Comparison of ENCODE assay signal across 19 cellular contexts in genomic region chr13:62924395-62924794, GRCh38.
DNase-seq lines count a peak whose midpoint lies in the region; TF ChIP-seq lines count a peak whose summit lies in the region.
"Had no signal": no experiment of that assay in that cellular context is flagged by ENCODE, and none has a peak within 500 bp of the region (broad histone marks: within the 10 kb centered on the region; RNA-seq: fewer than 3 reads in every experiment).

No MANE protein-coding gene starts in this region.

- H3F3A ChIP-seq in SK-N-SH (replicated peaks; ENCODE audit: insufficient read depth) (no peaks in the 10 kb centered on the region), SU-DHL-6 (ENCODE audit: insufficient read depth) (no peaks in the 10 kb centered on the region)

- no peak overlapping the region for H3K9ac ChIP-seq in SK-N-SH
- H3K9ac ChIP-seq in SU-DHL-6 (ENCODE audit: low read length): no peak overlapping the region
- H3K9ac ChIP-seq: BLaER1 treated with 17β-estradiol and CSF1 and Interleukin-3, amounts not matched to agents 10 nM and 100 nM had no signal

- peaks cover 11% of the 10 kb centered on the region for H3K9me3 Mint-ChIP-seq in mesothelial cell of epicardium

- no peaks in the 10 kb centered on the region for H3K27me3 Mint-ChIP-seq in mesothelial cell of epicardium (ENCODE audit: low read depth)
- H3K27me3 Mint-ChIP-seq: B cell; CD4-positive, alpha-beta T cell had no signal

- TF ChIP-seq EP300 in SK-N-SH (IDR thresholded peaks at IDR 0.05; ENCODE audit: borderline replicate concordance in 1 of 2, low read depth in 1 of 2, low read length in 1 of 2): no peak

- no peak for TF ChIP-seq RAD21 in SK-N-SH (IDR thresholded peaks at IDR 0.05; ENCODE audit: low read length)

- POLR2A ChIA-PET in SK-N-SH (lab: Yijun Ruan, JAX): no interaction called here

- no peaks in the 10 kb centered on the region for H3K36me3 ChIP-seq in SK-N-SH (replicated peaks in 1 of 2; ENCODE audit: control insufficient read depth in 1 of 2, insufficient read depth in 2 of 2, low read length in 1 of 2)
- no peaks in the 10 kb centered on the region for H3K36me3 ChIP-seq in SU-DHL-6 (ENCODE audit: low read length)
- no peaks in the 10 kb centered on the region for H3K36me3 ChIP-seq in hepatocyte (replicated peaks; ENCODE audit: insufficient read depth, low read depth)
- H3K36me3 ChIP-seq: BLaER1 treated with 17β-estradiol and CSF1 and Interleukin-3, amounts not matched to agents 10 nM and 100 nM had no signal

- no peak overlapping the region for H3K27ac Mint-ChIP-seq in mesothelial cell of epicardium
- H3K27ac Mint-ChIP-seq: B cell; CD4-positive, alpha-beta T cell; CD8-positive, alpha-beta T cell had no signal

- TF ChIP-seq CTCF in SK-N-SH (IDR thresholded peaks at IDR 0.05) (no peak), SU-DHL-6 (IDR thresholded peaks at IDR 0.05; ENCODE audit: insufficient read depth, low read length, poor library complexity, severe bottlenecking) (no peak), hepatocyte (IDR thresholded peaks at IDR 0.05; ENCODE audit: poor library complexity) (no peak), mesothelial cell of epicardium (IDR thresholded peaks at IDR 0.05; ENCODE audit: unreplicated experiment) (no peak)

- H3K27me3 ChIP-seq in SK-N-SH (ENCODE audit: insufficient read depth): no peaks in the 10 kb centered on the region
- H3K27me3 ChIP-seq in SU-DHL-6 (ENCODE audit: low read length): no peaks in the 10 kb centered on the region
- no peaks in the 10 kb centered on the region for H3K27me3 ChIP-seq in hepatocyte
- H3K27me3 ChIP-seq: BLaER1 treated with 17β-estradiol and CSF1 and Interleukin-3, amounts not matched to agents 10 nM and 100 nM had no signal

- no peaks in the 10 kb centered on the region for H3K4me1 ChIP-seq in SK-N-SH (ENCODE audit: control insufficient read depth in 1 of 2, insufficient read depth in 2 of 2, low read depth in 1 of 2, low read length in 1 of 2)
- H3K4me1 ChIP-seq in hepatocyte (ENCODE audit: insufficient read depth): no peaks in the 10 kb centered on the region
- H3K4me1 ChIP-seq: A549; BLaER1 treated with 17β-estradiol and CSF1 and Interleukin-3, amounts not matched to agents 10 nM and 100 nM; Caco-2 had no signal

- H3K79me2 ChIP-seq in SK-N-SH (ENCODE audit: insufficient read depth) (no peaks in the 10 kb centered on the region), SU-DHL-6 (ENCODE audit: insufficient read depth, low read length) (no peaks in the 10 kb centered on the region), hepatocyte (no peaks in the 10 kb centered on the region)

- no peaks in the 10 kb centered on the region for H3K4me1 Mint-ChIP-seq in mesothelial cell of epicardium
- H3K4me1 Mint-ChIP-seq: B cell had no signal

- H3K4me2 ChIP-seq in SK-N-SH (no peak overlapping the region), SU-DHL-6 (ENCODE audit: low read depth, low read length, poor library complexity, severe bottlenecking) (no peak overlapping the region), hepatocyte (no peak overlapping the region)
- H3K4me2 ChIP-seq: A549; BLaER1 treated with 17β-estradiol and CSF1 and Interleukin-3, amounts not matched to agents 10 nM and 100 nM had no signal

- H3K4me3 ChIP-seq in SK-N-SH (ENCODE audit: low read depth in 2 of 2, low read length in 1 of 2): no peak overlapping the region
- H3K4me3 ChIP-seq in SU-DHL-6 (ENCODE audit: insufficient read depth, low read length, poor library complexity, severe bottlenecking): no peak overlapping the region
- no peak overlapping the region for H3K4me3 ChIP-seq in hepatocyte
- H3K4me3 ChIP-seq: A549; BLaER1 treated with 17β-estradiol and CSF1 and Interleukin-3, amounts not matched to agents 10 nM and 100 nM had no signal

- H4K20me1 ChIP-seq in SK-N-SH (ENCODE audit: insufficient read depth): no peaks in the 10 kb centered on the region
- H4K20me1 ChIP-seq in SU-DHL-6 (ENCODE audit: low read depth, low read length): no peaks in the 10 kb centered on the region
- no peaks in the 10 kb centered on the region for H4K20me1 ChIP-seq in hepatocyte (ENCODE audit: insufficient read depth, poor library complexity, severe bottlenecking)
- H4K20me1 ChIP-seq: BLaER1 treated with 17β-estradiol and CSF1 and Interleukin-3, amounts not matched to agents 10 nM and 100 nM had no signal

- no peak overlapping the region for H3K4me3 Mint-ChIP-seq in mesothelial cell of epicardium
- H3K4me3 Mint-ChIP-seq: B cell; CD4-positive, alpha-beta T cell; CD8-positive, alpha-beta T cell had no signal

- H3K27ac ChIP-seq in SK-N-SH (ENCODE audit: low read depth in 2 of 2, low read length in 1 of 2) (no peak overlapping the region), SU-DHL-6 (ENCODE audit: low read depth, low read length) (no peak overlapping the region), hepatocyte (no peak overlapping the region)
- H3K27ac ChIP-seq: 22Rv1; A549; BLaER1 treated with 17β-estradiol and CSF1 and Interleukin-3, amounts not matched to agents 10 nM and 100 nM; C4-2B had no signal

- H3K9me2 ChIP-seq in SK-N-SH (no peaks in the 10 kb centered on the region), SU-DHL-6 (replicated peaks; ENCODE audit: insufficient read depth, low read length) (no peaks in the 10 kb centered on the region), hepatocyte (replicated peaks; ENCODE audit: insufficient read depth) (no peaks in the 10 kb centered on the region)

- H3K9me3 ChIP-seq in SK-N-SH (no peaks in the 10 kb centered on the region), SU-DHL-6 (ENCODE audit: insufficient read depth, low read length) (no peaks in the 10 kb centered on the region), hepatocyte (ENCODE audit: low read depth) (no peaks in the 10 kb centered on the region)
- H3K9me3 ChIP-seq: A549; BLaER1 treated with 17β-estradiol and CSF1 and Interleukin-3, amounts not matched to agents 10 nM and 100 nM; Caco-2 had no signal

- no peak overlapping the region for H2AFZ ChIP-seq in SK-N-SH (ENCODE audit: low read depth)
- H2AFZ ChIP-seq in SU-DHL-6 (ENCODE audit: low read depth, low read length, severe bottlenecking): peak overlapping the region; percentile 48
- H2AFZ ChIP-seq in hepatocyte: no peak overlapping the region

- CTCF ChIA-PET in SK-N-SH (lab: Yijun Ruan, JAX): no interaction called here

- DNase-seq in NCI-H446 treated with DMSO at 0.1 percent for 48 hours (lab: John Stamatoyannopoulos, UW): peak; percentile 4
- DNase-seq in NCI-H446 (lab: John Stamatoyannopoulos, UW): no peak
- peak; percentile 11 for DNase-seq in SK-N-SH
- DNase-seq in stimulated activated CD4-positive, alpha-beta T cell treated with anti-CD3 and anti-CD28 coated beads, Interleukin-15, amount 100 ng/mL, for 24 hours: no peak
- no peak for DNase-seq in hepatocyte (ENCODE audit: low spot score)
- no peak for DNase-seq in mesothelial cell of epicardium (ENCODE audit: low spot score in 2 of 2, unreplicated experiment in 2 of 2)
- DNase-seq: AML-193; Caco-2; Calu3; CD4-positive, alpha-beta T cell; CD8-positive, alpha-beta T cell; DMS79 treated with DMSO at 0.1 percent for 48 hours; GF-D8 had no signal

- no peaks in the 10 kb centered on the region for H3K36me3 Mint-ChIP-seq in mesothelial cell of epicardium
- H3K36me3 Mint-ChIP-seq: CD8-positive, alpha-beta T cell had no signal

TF ChIP-seq in SK-N-SH, 30 proteins besides CTCF, POLR2A, EP300 and RAD21 (continues in another document):
- TF ChIP-seq FOXJ3 (CRISPR knock-in tag; IDR thresholded peaks at IDR 0.05) (no peak), RCOR1 (IDR thresholded peaks at IDR 0.05; ENCODE audit: low read length) (no peak), ELF1 (IDR thresholded peaks at IDR 0.05) (no peak), SIN3A (IDR thresholded peaks at IDR 0.05; ENCODE audit: borderline replicate concordance, low read depth, low read length) (no peak), YY1 (IDR thresholded peaks at IDR 0.05; ENCODE audit: low read depth) (no peak), GABPA (IDR thresholded peaks at IDR 0.05; ENCODE audit: low read depth) (no peak), FOXM1 (IDR thresholded peaks at IDR 0.05; ENCODE audit: low read depth) (no peak), SMC3 (IDR thresholded peaks at IDR 0.05; ENCODE audit: low read depth, low read length) (no peak), NFIC (IDR thresholded peaks at IDR 0.05; ENCODE audit: borderline replicate concordance) (no peak)
- TF ChIP-seq, protein P1, sequence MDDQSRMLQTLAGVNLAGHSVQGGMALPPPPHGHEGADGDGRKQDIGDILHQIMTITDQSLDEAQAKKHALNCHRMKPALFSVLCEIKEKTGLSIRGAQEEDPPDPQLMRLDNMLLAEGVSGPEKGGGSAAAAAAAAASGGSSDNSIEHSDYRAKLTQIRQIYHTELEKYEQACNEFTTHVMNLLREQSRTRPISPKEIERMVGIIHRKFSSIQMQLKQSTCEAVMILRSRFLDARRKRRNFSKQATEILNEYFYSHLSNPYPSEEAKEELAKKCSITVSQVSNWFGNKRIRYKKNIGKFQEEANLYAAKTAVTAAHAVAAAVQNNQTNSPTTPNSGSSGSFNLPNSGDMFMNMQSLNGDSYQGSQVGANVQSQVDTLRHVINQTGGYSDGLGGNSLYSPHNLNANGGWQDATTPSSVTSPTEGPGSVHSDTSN (IDR thresholded peaks at IDR 0.05): no peak
- TF ChIP-seq, protein P2, sequence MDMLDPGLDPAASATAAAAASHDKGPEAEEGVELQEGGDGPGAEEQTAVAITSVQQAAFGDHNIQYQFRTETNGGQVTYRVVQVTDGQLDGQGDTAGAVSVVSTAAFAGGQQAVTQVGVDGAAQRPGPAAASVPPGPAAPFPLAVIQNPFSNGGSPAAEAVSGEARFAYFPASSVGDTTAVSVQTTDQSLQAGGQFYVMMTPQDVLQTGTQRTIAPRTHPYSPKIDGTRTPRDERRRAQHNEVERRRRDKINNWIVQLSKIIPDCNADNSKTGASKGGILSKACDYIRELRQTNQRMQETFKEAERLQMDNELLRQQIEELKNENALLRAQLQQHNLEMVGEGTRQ (IDR thresholded peaks at IDR 0.05; ENCODE audit: borderline replicate concordance, low read depth, low read length): no peak
- TF ChIP-seq, protein P3, sequence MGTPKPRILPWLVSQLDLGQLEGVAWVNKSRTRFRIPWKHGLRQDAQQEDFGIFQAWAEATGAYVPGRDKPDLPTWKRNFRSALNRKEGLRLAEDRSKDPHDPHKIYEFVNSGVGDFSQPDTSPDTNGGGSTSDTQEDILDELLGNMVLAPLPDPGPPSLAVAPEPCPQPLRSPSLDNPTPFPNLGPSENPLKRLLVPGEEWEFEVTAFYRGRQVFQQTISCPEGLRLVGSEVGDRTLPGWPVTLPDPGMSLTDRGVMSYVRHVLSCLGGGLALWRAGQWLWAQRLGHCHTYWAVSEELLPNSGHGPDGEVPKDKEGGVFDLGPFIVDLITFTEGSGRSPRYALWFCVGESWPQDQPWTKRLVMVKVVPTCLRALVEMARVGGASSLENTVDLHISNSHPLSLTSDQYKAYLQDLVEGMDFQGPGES (IDR thresholded peaks at IDR 0.05; ENCODE audit: low read depth, low read length): no peak

Comparison
In these comparisons a context has a peak if more than half of its experiments do, and no peak if none do; other contexts are left out.
1. DNase-seq: peak in NCI-H446 treated with DMSO at 0.1 percent for 48 hours (single experiment) and SK-N-SH (single experiment); none in NCI-H446 (0 of 2), stimulated activated CD4-positive, alpha-beta T cell treated with anti-CD3 and anti-CD28 coated beads, Interleukin-15, amount 100 ng/mL, for 24 hours (single experiment), hepatocyte (single experiment) and mesothelial cell of epicardium (0 of 2).